Comparison of ENCODE assay signal across 8 cellular contexts in genomic region chr15:67839358-67839928, GRCh38. TPM values are rescaled to one million over a fixed set of nuclear protein-coding genes. Genes with fewer than 3 reads are reported as not detected.
DNase-seq lines count a peak whose midpoint lies in the region; ATAC-seq and TF ChIP-seq lines count a peak whose summit lies in the region.

No MANE protein-coding gene starts in this region.

- 16% methylated on average over 10 of the region's 12 CpGs for WGBS in HUES64

- peak; percentile 44 for DNase-seq in ACHN
- peak; percentile 75 for DNase-seq in RWPE1 (ENCODE audit: low spot score)
- peak in 27 of 61 donors; percentile 14 to 66 (median 39) for DNase-seq in caudate nucleus (lab: John Stamatoyannopoulos, UW)
- peak; percentile 58 for DNase-seq in left kidney (ENCODE audit: low read depth, low spot score)

- POLR2A ChIA-PET in RWPE1 (lab: Yijun Ruan, JAX; ENCODE audit: low non-redundant PET), result no interaction called here

- CTCF ChIA-PET in RWPE1 (lab: Yijun Ruan, JAX), result no interaction called here

- peaks cover 58% of the 10 kb centered on the region for H3K27me3 ChIP-seq in HUES64 (ENCODE audit: insufficient read depth, low read length)
- H3K27me3 ChIP-seq in stomach smooth muscle (ENCODE audit: control insufficient read depth in 1 of 2, insufficient read depth in 2 of 2, low read length in 2 of 2), result peaks cover 17 to 19% of the 10 kb centered on the region in 2 donors

- H3K27ac ChIP-seq in HUES64 (ENCODE audit: low read depth, low read length), result no peak overlapping the region
- no peak overlapping the region for H3K27ac ChIP-seq in RWPE1
- H3K27ac ChIP-seq in caudate nucleus (ENCODE audit: low read depth, low read length), result peak overlapping the region; percentile 96
- peak overlapping the region; percentile 96 for H3K27ac ChIP-seq in stomach smooth muscle (ENCODE audit: low read length)

- peak; percentile 17 for ATAC-seq in GM18498 (IDR thresholded peaks at IDR 0.05; ENCODE audit: unreplicated experiment)
- ATAC-seq in GM21723 (IDR thresholded peaks at IDR 0.05; ENCODE audit: unreplicated experiment), result no peak

- peaks cover 33% of the 10 kb centered on the region for H3K4me1 ChIP-seq in HUES64 (ENCODE audit: insufficient read depth, low read length)
- H3K4me1 ChIP-seq in stomach smooth muscle (ENCODE audit: control insufficient read depth, insufficient read depth, low read length), result peaks cover 40% of the 10 kb centered on the region

- H3K9me3 ChIP-seq in HUES64 (ENCODE audit: insufficient read depth, low read depth, low read length), result no peaks in the 10 kb centered on the region
- no peaks in the 10 kb centered on the region for H3K9me3 ChIP-seq in stomach smooth muscle (ENCODE audit: control insufficient read depth in 2 of 2, low read length in 2 of 2)

- H3K4me3 ChIP-seq in HUES64 (ENCODE audit: low read length), result peak overlapping the region; percentile 85
- H3K4me3 ChIP-seq in stomach smooth muscle (ENCODE audit: low read length in 2 of 2), result peak overlapping the region; percentile 88 to 97

- H3K9ac ChIP-seq in HUES64 (ENCODE audit: low read depth, low read length) (peak overlapping the region; percentile 82), stomach smooth muscle (ENCODE audit: low read length in 2 of 2) (peak overlapping the region; percentile 90 to 97)

- in situ Hi-C loops in ACHN (cut with HindIII; ENCODE audit: low pct_ligation_motif_present, low pct_unique_long_range_greater_than_20kb, low sequenced_read_pairs), result no loop called here

- no peaks in the 10 kb centered on the region for H3K36me3 ChIP-seq in HUES64 (ENCODE audit: insufficient read depth, low read length)
- H3K36me3 ChIP-seq in stomach smooth muscle (ENCODE audit: control insufficient read depth in 2 of 2, insufficient read depth in 2 of 2, low read length in 2 of 2), result no peaks in the 10 kb centered on the region

- TF ChIP-seq CTCF in RWPE1 (conservative IDR thresholded peaks at IDR 0.05; ENCODE audit: low read depth), result no peak

RNA-seq across cellular contexts. Expression of gene RNU6-1, which starts 0.4 kb away (rescaled TPM):
- under 0.01 TPM for polyA plus RNA-seq in HUES64 (2013, experiment 1 of 2)
- under 0.01 TPM for polyA plus RNA-seq in HUES64 (2013, experiment 2 of 2)

RNA-seq across cellular contexts. Expression of gene SKOR1, which starts 14.1 kb away (rescaled TPM):
- polyA plus RNA-seq in HUES64 (2013, experiment 1 of 2), result 0.05 TPM
- not detected for polyA plus RNA-seq in HUES64 (2013, experiment 2 of 2)

Comparison
In these comparisons a context has a peak if more than half of its experiments do, and no peak if none do; other contexts are left out.
1. H3K27ac ChIP-seq: peak in caudate nucleus (single experiment) and stomach smooth muscle (single experiment); none in HUES64 (single experiment) and RWPE1 (single experiment).